In genomic region chr12:90079811-90080210, GRCh38 we compare ENCODE assay signal across 32 cellular contexts.
"Had no signal": no experiment of that assay in that cellular context is flagged by ENCODE, and none has a peak within 500 bp of the region (broad histone marks: within the 10 kb centered on the region; RNA-seq: fewer than 3 reads in every experiment).

No MANE protein-coding gene starts in this region.

- H3K4me1 ChIP-seq: adrenal gland, body of pancreas, colonic mucosa had no signal

- H3K4me3 ChIP-seq: adrenal gland, body of pancreas, colonic mucosa had no signal

- H3K27ac Mint-ChIP-seq: activated CD4-positive, alpha-beta T cell treated with anti-CD3 and anti-CD28 coated beads for 36 hours; activated CD4-positive, alpha-beta T cell treated with anti-CD3 and anti-CD28 coated beads, Interleukin-2, amount 10 ng/mL, durations not matched to agents 7 days and 5 days; activated CD8-positive, alpha-beta T cell treated with anti-CD3 and anti-CD28 coated beads for 36 hours; activated naive CD4-positive, alpha-beta T cell treated with anti-CD3 and anti-CD28 coated beads for 36 hours; activated naive CD4-positive, alpha-beta T cell treated with anti-CD3 and anti-CD28 coated beads, Interleukin-2, amount 50 U/mL, for 24 hours; activated naive CD8-positive, alpha-beta T cell treated with anti-CD3 and anti-CD28 coated beads for 36 hours; activated naive CD8-positive, alpha-beta T cell treated with anti-CD3 and anti-CD28 coated beads, Interleukin-2, amount 50 U/mL, for 24 hours; activated T-helper 1 cell treated with anti-CD3 and anti-CD28 coated beads, Interleukin-12 subunit alpha, Interleukin-12 subunit beta, Interleukin-2, Interleukin-4 antibody, amounts not matched to agents 30 ng/mL and 10 ng/mL and 1 ng/mL, durations not matched to agents 14 hours and 24 hours and 36 hours; activated T-helper 2 cell treated with anti-CD3 and anti-CD28 coated beads, Interferon-gamma antibody, Interleukin-2, Interleukin-4, amounts not matched to agents 10 μg/mL and 5 μg/mL and 100 μg/mL, durations not matched to agents 14 hours and 24 hours and 36 hours; T-helper 17 cell; T-helper 2 cell treated with Interferon-gamma antibody and Interleukin-4, amounts not matched to agents 5 μg/mL and 100 μg/mL, for 36 hours had no signal

- DNase-seq: activated CD4-positive, alpha-beta T cell treated with anti-CD3 and anti-CD28 coated beads for 36 hours; activated CD4-positive, alpha-beta T cell treated with anti-CD3 and anti-CD28 coated beads, Interleukin-2, amount 10 ng/mL, durations not matched to agents 7 days and 5 days; activated CD4-positive, alpha-beta T cell treated with anti-CD3 and anti-CD28 coated beads, Interleukin-2, amount 50 U/mL, for 48 hours; activated CD4-positive, CD25-positive, alpha-beta regulatory T cell; activated CD4-positive, CD25-positive, alpha-beta regulatory T cell treated with anti-CD3 and anti-CD28 coated beads, Interleukin-2, amount 50 U/mL, for 72 hours; activated CD8-positive, alpha-beta memory T cell treated with anti-CD3 and anti-CD28 coated beads for 24 hours; activated CD8-positive, alpha-beta T cell treated with anti-CD3 and anti-CD28 coated beads for 36 hours; activated effector memory CD4-positive, alpha-beta T cell treated with anti-CD3 and anti-CD28 coated beads, Interleukin-2, amount 50 U/mL, for 16 hours; activated naive CD4-positive, alpha-beta T cell treated with anti-CD3 and anti-CD28 coated beads for 36 hours; activated naive CD8-positive, alpha-beta T cell treated with anti-CD3 and anti-CD28 coated beads for 36 hours; activated naive CD8-positive, alpha-beta T cell treated with anti-CD3 and anti-CD28 coated beads, Interleukin-2, amount 50 U/mL, for 24 hours; activated T-cell treated with anti-CD3 and anti-CD28 coated beads, Interleukin-2, amount 50 U/mL, for 1 hour; activated T-cell treated with anti-CD3 and anti-CD28 coated beads, Interleukin-2, amount 50 U/mL, for 48 hours; adrenal gland; amygdala; aorta; body of pancreas; caudate nucleus; cerebellar nuclear complex; colonic mucosa; effector CD8-positive, alpha-beta T cell; foreskin fibroblast; head of caudate nucleus; T-helper 1 cell; T-helper 17 cell; T1000; WERI-Rb-1 had no signal

- H3K36me3 Mint-ChIP-seq: activated naive CD4-positive, alpha-beta T cell treated with anti-CD3 and anti-CD28 coated beads, Interleukin-2, amount 50 U/mL, for 24 hours; activated naive CD8-positive, alpha-beta T cell treated with anti-CD3 and anti-CD28 coated beads for 36 hours had no signal

- H3K27me3 ChIP-seq: adrenal gland, body of pancreas, colonic mucosa had no signal

- H3K27ac ChIP-seq: adrenal gland, body of pancreas, colonic mucosa, epithelial cell of prostate, WERI-Rb-1 had no signal

- H3K36me3 ChIP-seq: adrenal gland, colonic mucosa, WERI-Rb-1 had no signal

- H3K9me3 Mint-ChIP-seq: activated CD4-positive, alpha-beta T cell treated with anti-CD3 and anti-CD28 coated beads, Interleukin-2, amount 10 ng/mL, durations not matched to agents 7 days and 5 days; activated CD8-positive, alpha-beta T cell treated with anti-CD3 and anti-CD28 coated beads for 36 hours; activated naive CD4-positive, alpha-beta T cell treated with anti-CD3 and anti-CD28 coated beads for 36 hours; activated naive CD4-positive, alpha-beta T cell treated with anti-CD3 and anti-CD28 coated beads, Interleukin-2, amount 50 U/mL, for 24 hours; activated naive CD8-positive, alpha-beta T cell treated with anti-CD3 and anti-CD28 coated beads for 36 hours; activated naive CD8-positive, alpha-beta T cell treated with anti-CD3 and anti-CD28 coated beads, Interleukin-2, amount 50 U/mL, for 24 hours; activated T-helper 1 cell treated with anti-CD3 and anti-CD28 coated beads, Interleukin-12 subunit alpha, Interleukin-12 subunit beta, Interleukin-2, Interleukin-4 antibody, amounts not matched to agents 30 ng/mL and 10 ng/mL and 1 ng/mL, durations not matched to agents 14 hours and 24 hours and 36 hours; activated T-helper 2 cell treated with anti-CD3 and anti-CD28 coated beads, Interferon-gamma antibody, Interleukin-2, Interleukin-4, amounts not matched to agents 10 μg/mL and 5 μg/mL and 100 μg/mL, durations not matched to agents 14 hours and 24 hours and 36 hours; T-helper 2 cell treated with Interferon-gamma antibody and Interleukin-4, amounts not matched to agents 5 μg/mL and 100 μg/mL, for 36 hours had no signal

- ATAC-seq: activated CD4-positive, alpha-beta T cell treated with anti-CD3 and anti-CD28 coated beads for 36 hours; activated CD8-positive, alpha-beta T cell treated with anti-CD3 and anti-CD28 coated beads for 36 hours; activated naive CD8-positive, alpha-beta T cell treated with anti-CD3 and anti-CD28 coated beads, Interleukin-2, amount 50 U/mL, for 24 hours; body of pancreas; T-helper 17 cell had no signal

- H3K27me3 Mint-ChIP-seq: activated CD4-positive, alpha-beta T cell treated with anti-CD3 and anti-CD28 coated beads for 36 hours; activated CD4-positive, alpha-beta T cell treated with anti-CD3 and anti-CD28 coated beads, Interleukin-2, amount 10 ng/mL, durations not matched to agents 7 days and 5 days; activated CD8-positive, alpha-beta T cell treated with anti-CD3 and anti-CD28 coated beads for 36 hours; activated naive CD4-positive, alpha-beta T cell treated with anti-CD3 and anti-CD28 coated beads, Interleukin-2, amount 50 U/mL, for 24 hours; T-helper 17 cell had no signal

- H3K4me3 Mint-ChIP-seq: activated CD4-positive, alpha-beta T cell treated with anti-CD3 and anti-CD28 coated beads for 36 hours; activated CD4-positive, alpha-beta T cell treated with anti-CD3 and anti-CD28 coated beads, Interleukin-2, amount 10 ng/mL, durations not matched to agents 7 days and 5 days; activated CD8-positive, alpha-beta T cell treated with anti-CD3 and anti-CD28 coated beads for 36 hours; activated naive CD4-positive, alpha-beta T cell treated with anti-CD3 and anti-CD28 coated beads for 36 hours; activated naive CD4-positive, alpha-beta T cell treated with anti-CD3 and anti-CD28 coated beads, Interleukin-2, amount 50 U/mL, for 24 hours; activated naive CD8-positive, alpha-beta T cell treated with anti-CD3 and anti-CD28 coated beads for 36 hours; activated naive CD8-positive, alpha-beta T cell treated with anti-CD3 and anti-CD28 coated beads, Interleukin-2, amount 50 U/mL, for 24 hours; activated T-helper 1 cell treated with anti-CD3 and anti-CD28 coated beads, Interleukin-12 subunit alpha, Interleukin-12 subunit beta, Interleukin-2, Interleukin-4 antibody, amounts not matched to agents 30 ng/mL and 10 ng/mL and 1 ng/mL, durations not matched to agents 14 hours and 24 hours and 36 hours; T-helper 17 cell; T-helper 2 cell treated with Interferon-gamma antibody and Interleukin-4, amounts not matched to agents 5 μg/mL and 100 μg/mL, for 36 hours had no signal

- H3K9me3 ChIP-seq: adrenal gland, body of pancreas, colonic mucosa had no signal
